Comparison of ENCODE assay signal across 8 cellular contexts in the genomic region with DNA sequence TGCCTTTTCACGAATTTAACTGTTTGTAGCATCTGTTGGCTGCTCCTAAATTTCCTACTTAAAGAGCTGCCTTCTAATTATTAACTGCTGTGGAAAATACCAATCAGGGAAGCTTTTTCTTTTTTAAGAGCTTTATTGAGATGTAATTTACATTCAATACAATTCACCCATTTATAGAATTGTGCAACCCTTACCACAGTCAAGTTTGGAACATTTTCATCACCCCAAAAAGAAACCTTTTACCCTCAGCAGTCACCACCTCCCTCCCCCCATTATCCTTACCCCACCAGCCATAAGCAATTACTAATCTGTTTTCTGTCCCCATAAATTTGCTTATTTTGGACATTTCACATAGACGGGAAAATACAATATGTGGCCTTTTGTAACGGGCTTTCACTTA. TPM values are rescaled to one million over a fixed set of nuclear protein-coding genes. Genes with fewer than 3 reads are reported as not detected.
DNase-seq lines count a peak whose midpoint lies in the region; ATAC-seq and TF ChIP-seq lines count a peak whose summit lies in the region.

No MANE protein-coding gene starts in this region.

- peaks cover 37% of the 10 kb centered on the region for H4K20me1 ChIP-seq in Loucy (ENCODE audit: insufficient read depth, low read length, poor library complexity, severe bottlenecking)

- POLR2A ChIA-PET in naive thymus-derived CD8-positive, alpha-beta T cell (lab: Charles Lee) = interaction anchor here (1.6 to 3.4 kb wide), 3 partner anchors 22 to 156 kb away, joined by 3 to 21 read pairs (median 12); a partner anchor contains a TSS

- H3K36me3 ChIP-seq in BE2C (peaks cover 10% of the 10 kb centered on the region), Loucy (ENCODE audit: insufficient read depth, low read length) (peaks cover 5% of the 10 kb centered on the region; the same call in 1 of the 2 replicates)

- peak overlapping the region; percentile 91 for H3K9ac ChIP-seq in Loucy (ENCODE audit: low read depth, low read length, poor library complexity, severe bottlenecking)

- TF ChIP-seq CTCF in BE2C (IDR thresholded peaks at IDR 0.05; ENCODE audit: low read depth, low read length) (no peak), Loucy (conservative IDR thresholded peaks at IDR 0.05; ENCODE audit: low read length) (no peak)

- peak overlapping the region; percentile 95 to 99 (median 99) for H3K27ac Mint-ChIP-seq in naive thymus-derived CD8-positive, alpha-beta T cell

- peaks cover 59% of the 10 kb centered on the region for H3K79me2 ChIP-seq in Loucy (ENCODE audit: insufficient read depth, low read length)

- ATAC-seq in naive thymus-derived CD8-positive, alpha-beta T cell = no peak
- no peak for ATAC-seq in GM19452 (IDR thresholded peaks at IDR 0.05; ENCODE audit: unreplicated experiment)

- H3K4me3 ChIP-seq in BE2C (ENCODE audit: low read depth, low read length) (peak overlapping the region; percentile 77), Loucy (ENCODE audit: low read length, poor library complexity, severe bottlenecking) (peak overlapping the region; percentile 88)

- H3K4me3 Mint-ChIP-seq in naive thymus-derived CD8-positive, alpha-beta T cell = peak overlapping the region; percentile 86 to 96 (median 92)

- H3K9me3 ChIP-seq in BE2C (no peaks in the 10 kb centered on the region), Loucy (ENCODE audit: insufficient read depth, low read depth, low read length) (no peaks in the 10 kb centered on the region)

- peak overlapping the region; percentile 98 for H3K27ac ChIP-seq in cingulate gyrus (ENCODE audit: low read depth, low read length)

- no peaks in the 10 kb centered on the region for H3K27me3 ChIP-seq in BE2C
- no peaks in the 10 kb centered on the region for H3K27me3 ChIP-seq in Loucy (ENCODE audit: insufficient read depth, low read length, poor library complexity, severe bottlenecking)

- H3K36me3 Mint-ChIP-seq in naive thymus-derived CD8-positive, alpha-beta T cell = peaks cover 0 to 16% (median 9%) of the 10 kb centered on the region in 3 donors

- H3K27me3 Mint-ChIP-seq in naive thymus-derived CD8-positive, alpha-beta T cell = no peaks in the 10 kb centered on the region

- no peak for DNase-seq in BE2C
- no peak for DNase-seq in naive thymus-derived CD8-positive, alpha-beta T cell
- no peak for DNase-seq in activated gamma-delta T cell (lab: John Stamatoyannopoulos, UW)
- no peak for DNase-seq in DMS153 (lab: John Stamatoyannopoulos, UW)
- DNase-seq in NCI-H1930 (lab: John Stamatoyannopoulos, UW) = no peak

- H3K4me1 ChIP-seq in BE2C (peaks cover 7% of the 10 kb centered on the region), Loucy (ENCODE audit: insufficient read depth, low read length, poor library complexity, severe bottlenecking) (peaks cover 66% of the 10 kb centered on the region)

- peaks cover 4% of the 10 kb centered on the region; the same call in 1 of the 2 replicates for H3F3A ChIP-seq in Loucy (ENCODE audit: low read depth)

- H3K9me3 Mint-ChIP-seq in naive thymus-derived CD8-positive, alpha-beta T cell = no peaks in the 10 kb centered on the region

- H2AFZ ChIP-seq in Loucy (ENCODE audit: low read length) = no peak overlapping the region

- H3K4me2 ChIP-seq in Loucy (ENCODE audit: low read depth, low read length, poor library complexity, severe bottlenecking) = peak overlapping the region; percentile 98

- no peaks in the 10 kb centered on the region for H3K9me2 ChIP-seq in Loucy (replicated peaks; ENCODE audit: low read depth, low read length)

- peaks cover 30 to 53% (median 50%) of the 10 kb centered on the region in 4 donors for H3K4me1 Mint-ChIP-seq in naive thymus-derived CD8-positive, alpha-beta T cell

RNA-seq across cellular contexts. Expression of a gene that starts 1.4 kb away (rescaled TPM):
- 38.7 TPM for polyA plus RNA-seq in BE2C (2012; ENCODE audit: insufficient read depth, insufficient read length, low read depth)
- 10 to 100 TPM; 46.7 to 50.0 TPM for total RNA-seq in naive thymus-derived CD8-positive, alpha-beta T cell
- polyA plus RNA-seq in naive thymus-derived CD8-positive, alpha-beta T cell = 10 to 100 TPM; 16.6 to 20.1 (median 17.6) TPM
